34 cellular contexts compared by ENCODE assay signal in genomic region chr4:75605928-75606327, GRCh38. TPM values are rescaled to one million over a fixed set of nuclear protein-coding genes. Genes with fewer than 3 reads are reported as not detected.
"Had no signal": no experiment of that assay in that cellular context is flagged by ENCODE, and none has a peak within 500 bp of the region (broad histone marks: within the 10 kb centered on the region; RNA-seq: fewer than 3 reads in every experiment).

No MANE protein-coding gene starts in this region.

- H3K9me3 ChIP-seq: body of pancreas, breast epithelium had no signal

- H3K27me3 ChIP-seq: body of pancreas, breast epithelium had no signal

- DNase-seq: activated B cell treated with CpG ODN at 0.5 μM for 24 hours; activated CD4-positive, alpha-beta memory T cell treated with anti-CD3 and anti-CD28 coated beads, Interleukin-2, amount 10 ng/mL, durations not matched to agents 7 days and 5 days; activated CD4-positive, alpha-beta T cell treated with anti-CD3 and anti-CD28 coated beads for 4 hours; activated CD4-positive, CD25-positive, alpha-beta regulatory T cell treated with anti-CD3 and anti-CD28 coated beads, Interleukin-2, amount 50 U/mL, for 72 hours; activated CD8-positive, alpha-beta memory T cell treated with anti-CD3 and anti-CD28 coated beads for 24 hours; activated CD8-positive, alpha-beta memory T cell treated with anti-CD3 and anti-CD28 coated beads, Interleukin-2, amount 10 ng/mL, durations not matched to agents 7 days and 5 days; activated CD8-positive, alpha-beta memory T cell treated with anti-CD3 and anti-CD28 coated beads, Interleukin-2, amount 50 U/mL, for 48 hours; activated effector memory CD4-positive, alpha-beta T cell treated with Interleukin-2 at 50 U/mL for 16 hours; activated naive CD4-positive, alpha-beta T cell treated with anti-CD3 and anti-CD28 coated beads, Interleukin-2, amount 10 ng/mL, durations not matched to agents 7 days and 5 days; activated naive CD8-positive, alpha-beta T cell treated with anti-CD3 and anti-CD28 coated beads, Interleukin-2, amount 50 U/mL, for 24 hours; activated T-cell treated with anti-CD3 and anti-CD28 coated beads, Interleukin-2, amount 50 U/mL, for 48 hours; amygdala; body of pancreas; Karpas-422; KBM-7; NCI-H1105; NCI-H1417 treated with DMSO at 0.1 percent for 48 hours; NCI-H1694; NCI-H1930; NCI-H2081 treated with DMSO at 0.1 percent for 48 hours; NCI-H226; NCI-H446 treated with DMSO at 0.1 percent for 48 hours; NCI-H524; PC-9; SIG-M5; SW 1271; T-helper 1 cell; T-helper 9 cell had no signal

- H3K4me1 ChIP-seq: body of pancreas, breast epithelium had no signal

- ATAC-seq: activated CD8-positive, alpha-beta memory T cell treated with anti-CD3 and anti-CD28 coated beads, Interleukin-2, amount 10 ng/mL, durations not matched to agents 7 days and 5 days; activated naive CD8-positive, alpha-beta T cell treated with anti-CD3 and anti-CD28 coated beads, Interleukin-2, amount 50 U/mL, for 24 hours; body of pancreas; Right ventricle myocardium inferior had no signal

- H3K36me3 ChIP-seq: breast epithelium had no signal

- H3K4me3 ChIP-seq: body of pancreas, breast epithelium, PC-9 had no signal

- H3K27ac ChIP-seq: body of pancreas, breast epithelium, PC-9, RWPE1, VCaP had no signal

- H2AFZ ChIP-seq: PC-9 had no signal

- H3K4me2 ChIP-seq: PC-9 had no signal

RNA-seq across cellular contexts. Expression of gene CDKL2, which starts 24.4 kb away (rescaled TPM):
- total RNA-seq: activated B cell treated with CpG ODN at 0.5 μM for 24 hours had no signal

RNA-seq across cellular contexts. Expression of gene ODAPH, which starts 50.1 kb away (rescaled TPM):
- total RNA-seq: activated B cell treated with CpG ODN at 0.5 μM for 24 hours, body of pancreas, breast epithelium, cardiac septum, MCF 10A, Right ventricle myocardium inferior had no signal
